ENCODE assay signal across 12 cellular contexts in the genomic region with DNA sequence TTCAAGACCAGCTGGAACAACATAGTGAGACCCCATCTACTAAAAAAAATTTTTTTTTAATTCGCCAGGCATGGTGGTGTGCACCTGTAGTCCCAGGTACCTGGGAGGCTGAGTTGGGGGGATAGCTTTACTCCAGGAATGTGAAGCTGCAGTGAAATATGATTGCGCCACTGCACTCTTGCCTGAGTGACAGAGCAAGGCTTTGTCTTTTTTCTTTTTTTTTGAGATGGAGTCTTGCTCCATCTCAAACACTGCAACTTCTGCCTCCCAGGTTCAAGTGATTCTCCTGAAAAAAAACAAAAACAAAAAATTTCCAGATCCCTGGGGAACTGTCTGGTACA. TPM values are rescaled to one million over a fixed set of nuclear protein-coding genes. Genes with fewer than 3 reads are reported as not detected.
DNase-seq lines count a peak whose midpoint lies in the region; ATAC-seq, FAIRE-seq and TF ChIP-seq lines count a peak whose summit lies in the region.
"Had no signal": no experiment of that assay in that cellular context is flagged by ENCODE, and none has a peak within 500 bp of the region (broad histone marks: within the 10 kb centered on the region; RNA-seq: fewer than 3 reads in every experiment).

No MANE protein-coding gene starts in this region.

- H3K23ac ChIP-seq in mesenchymal stem cell (ENCODE audit: low read length in 2 of 2) = no peak overlapping the region

- no peak overlapping the region for H2BK15ac ChIP-seq in mesenchymal stem cell (ENCODE audit: low read depth, poor library complexity, severe bottlenecking)

- no peak overlapping the region for H3K14ac ChIP-seq in mesenchymal stem cell (ENCODE audit: low read length in 2 of 2)

- peaks cover 5% of the 10 kb centered on the region for H3K79me1 ChIP-seq in mesenchymal stem cell (replicated peaks; ENCODE audit: low read length, poor library complexity, severe bottlenecking)

- TF ChIP-seq RAD21 in A549 (conservative IDR thresholded peaks at IDR 0.05 in 1 of 2, IDR thresholded peaks at IDR 0.05 in 1 of 2) = no peak

- no peak for DNase-seq in A549 (ENCODE audit: low read depth in 1 of 2, low spot score in 1 of 2)
- no peak for DNase-seq in GM23248
- DNase-seq in astrocyte (ENCODE audit: low read depth) = no peak
- no peak for DNase-seq in mesothelial cell of epicardium (ENCODE audit: low spot score in 2 of 2, unreplicated experiment in 2 of 2)
- DNase-seq in mesenchymal stem cell = no peak
- DNase-seq: activated T-cell treated with anti-CD3 and anti-CD28 coated beads, Interleukin-2, amount 50 U/mL, for 1 hour; KG1 had no signal

- TF ChIP-seq CTCF in A549 (IDR thresholded peaks at IDR 0.05) (no peak), astrocyte (IDR thresholded peaks at IDR 0.05; ENCODE audit: insufficient read depth, low read depth, low read length) (no peak), neutrophil (IDR thresholded peaks at IDR 0.05) (no peak), mesothelial cell of epicardium (IDR thresholded peaks at IDR 0.05; ENCODE audit: unreplicated experiment) (no peak)

- H3K9ac ChIP-seq in GM23248 (no peak overlapping the region), astrocyte (ENCODE audit: low read length) (no peak overlapping the region), mesenchymal stem cell (ENCODE audit: low read length) (no peak overlapping the region)
- H3K9ac ChIP-seq: parathyroid adenoma had no signal

- H3K36me3 ChIP-seq in GM23248 (ENCODE audit: low read depth) (peaks cover 33% of the 10 kb centered on the region), astrocyte (ENCODE audit: insufficient read depth, low read length) (peaks cover 21% of the 10 kb centered on the region), neutrophil (peaks cover 28% of the 10 kb centered on the region), mesenchymal stem cell (ENCODE audit: control insufficient read depth in 1 of 2, insufficient read depth in 2 of 2, low read depth in 1 of 2, low read length in 2 of 2) (peaks cover 43 to 61% of the 10 kb centered on the region in 2 experiments)

- TF ChIP-seq EP300 in A549 (IDR thresholded peaks at IDR 0.05) = no peak

- 80% methylated on average over 2 of the region's 2 CpGs for WGBS in A549 (ENCODE audit: missing lambda C conversion rate)
- 98 to 99% methylated on average over 2 of the region's 2 CpGs for WGBS in GM23248 (ENCODE audit: low coverage in 1 of 2, low lambda C conversion rate in 2 of 2, missing lambda C conversion rate in 2 of 2), 2 experiments
- WGBS in mesenchymal stem cell = 93% methylated on average over 2 of the region's 2 CpGs

- H3K27ac ChIP-seq in A549 = peak overlapping the region; percentile 63 to 84; a peak in 5 of 6 replicates
- H3K27ac ChIP-seq in GM23248 = peak overlapping the region; percentile 13
- peak overlapping the region; percentile 28 for H3K27ac ChIP-seq in astrocyte (ENCODE audit: low read depth, low read length)
- peak overlapping the region; percentile 89 for H3K27ac ChIP-seq in neutrophil
- H3K27ac ChIP-seq in mesenchymal stem cell (ENCODE audit: low read length, poor library complexity, severe bottlenecking) = no peak overlapping the region
- H3K27ac ChIP-seq: parathyroid adenoma had no signal

- H3K27ac Mint-ChIP-seq in astrocyte (ENCODE audit: unreplicated experiment) (no peak overlapping the region), mesothelial cell of epicardium (no peak overlapping the region)

- CTCF ChIA-PET in A549 (lab: Yijun Ruan, JAX) = interaction anchor here (0.9 to 1.3 kb wide), 3 partner anchors 17 to 184 kb away, joined by 3 to 6 read pairs (median 4); no protein-coding TSS in a partner anchor

- H3K9me3 Mint-ChIP-seq in astrocyte (ENCODE audit: unreplicated experiment) = no peaks in the 10 kb centered on the region
- H3K9me3 Mint-ChIP-seq in mesothelial cell of epicardium = no peaks in the 10 kb centered on the region

- H3F3A ChIP-seq in GM23248 (ENCODE audit: insufficient read depth) = peaks cover 38% of the 10 kb centered on the region

- H3K4me3 ChIP-seq in A549 = no peak overlapping the region
- H3K4me3 ChIP-seq in GM23248 = no peak overlapping the region
- H3K4me3 ChIP-seq in astrocyte (ENCODE audit: insufficient read depth, low read depth, low read length) = no peak overlapping the region
- H3K4me3 ChIP-seq in neutrophil (ENCODE audit: low read depth in 1 of 2, low read length in 1 of 2) = peak overlapping the region; percentile 7 to 36
- H3K4me3 ChIP-seq in mesenchymal stem cell (ENCODE audit: insufficient read depth in 1 of 2, low read depth in 1 of 2, low read length in 2 of 2) = no peak overlapping the region

- H3K4me1 ChIP-seq in A549 (peaks cover 20% of the 10 kb centered on the region), GM23248 (ENCODE audit: insufficient read depth) (peaks cover 13% of the 10 kb centered on the region), astrocyte (ENCODE audit: insufficient read depth, low read length) (peaks cover 13% of the 10 kb centered on the region), neutrophil (ENCODE audit: control insufficient read depth in 1 of 2, insufficient read depth in 1 of 2, low read depth in 1 of 2, low read length in 1 of 2) (peaks cover 20 to 22% of the 10 kb centered on the region in 2 experiments), mesenchymal stem cell (ENCODE audit: control insufficient read depth, insufficient read depth, low read depth, low read length) (no peaks in the 10 kb centered on the region)
- H3K4me1 ChIP-seq: parathyroid adenoma had no signal

- H4K20me1 ChIP-seq in GM23248 (ENCODE audit: insufficient read depth) (no peaks in the 10 kb centered on the region), astrocyte (ENCODE audit: insufficient read depth, low read length) (peaks cover 4% of the 10 kb centered on the region)

- H2AK5ac ChIP-seq in mesenchymal stem cell (ENCODE audit: low read length, severe bottlenecking) = no peak overlapping the region

- H3K27me3 Mint-ChIP-seq in astrocyte (ENCODE audit: low read depth, unreplicated experiment) (no peaks in the 10 kb centered on the region), mesothelial cell of epicardium (ENCODE audit: low read depth) (no peaks in the 10 kb centered on the region)

- no peak for FAIRE-seq in A549 (lab: Jason Lieb, UNC)
- no peak for FAIRE-seq in astrocyte (lab: Jason Lieb, UNC)
- FAIRE-seq: colon had no signal

- H4K91ac ChIP-seq in mesenchymal stem cell (ENCODE audit: low read length) = no peak overlapping the region

- no peak overlapping the region for H2BK12ac ChIP-seq in mesenchymal stem cell (ENCODE audit: low read length in 2 of 2)

- no peak overlapping the region for H2BK120ac ChIP-seq in mesenchymal stem cell (ENCODE audit: low read depth, low read length)

- no peak overlapping the region for H2AFZ ChIP-seq in GM23248
- no peak overlapping the region for H2AFZ ChIP-seq in astrocyte (ENCODE audit: low read depth, low read length)
- no peak overlapping the region for H2AFZ ChIP-seq in mesenchymal stem cell (ENCODE audit: low read depth, low read length)
- H2AFZ ChIP-seq: parathyroid adenoma had no signal

- no peak overlapping the region for H2BK5ac ChIP-seq in mesenchymal stem cell (ENCODE audit: low read depth, low read length, poor library complexity, severe bottlenecking)

- H3K4me3 Mint-ChIP-seq in astrocyte (ENCODE audit: unreplicated experiment) = no peak overlapping the region
- no peak overlapping the region for H3K4me3 Mint-ChIP-seq in mesothelial cell of epicardium

- H3K9me3 ChIP-seq in A549 (no peaks in the 10 kb centered on the region), GM23248 (ENCODE audit: low read depth) (no peaks in the 10 kb centered on the region), astrocyte (ENCODE audit: insufficient read depth, low read depth, low read length) (no peaks in the 10 kb centered on the region), neutrophil (no peaks in the 10 kb centered on the region), mesenchymal stem cell (ENCODE audit: control insufficient read depth, low read length) (no peaks in the 10 kb centered on the region)

- H3K27me3 ChIP-seq in GM23248 (replicated peaks; ENCODE audit: insufficient read depth) (no peaks in the 10 kb centered on the region), astrocyte (ENCODE audit: insufficient read depth, low read length) (no peaks in the 10 kb centered on the region), neutrophil (no peaks in the 10 kb centered on the region), mesenchymal stem cell (ENCODE audit: control insufficient read depth in 1 of 2, insufficient read depth in 1 of 2, low read length in 2 of 2) (no peaks in the 10 kb centered on the region)

- TF ChIP-seq POLR2A in A549 (IDR thresholded peaks at IDR 0.05; ENCODE audit: low read length) = no peak

- H3K4me1 Mint-ChIP-seq in astrocyte (ENCODE audit: low read depth, unreplicated experiment) = peaks cover 2% of the 10 kb centered on the region
- peaks cover 4% of the 10 kb centered on the region for H3K4me1 Mint-ChIP-seq in mesothelial cell of epicardium

- no peaks in the 10 kb centered on the region for H3K9me2 ChIP-seq in GM23248 (ENCODE audit: insufficient read depth)

- H4K8ac ChIP-seq in mesenchymal stem cell (ENCODE audit: low read length) = no peak overlapping the region

- H3K79me2 ChIP-seq in GM23248 (ENCODE audit: insufficient read depth) (no peaks in the 10 kb centered on the region), astrocyte (ENCODE audit: insufficient read depth, low read length) (no peaks in the 10 kb centered on the region)
- H3K79me2 ChIP-seq: parathyroid adenoma had no signal

- H3K4ac ChIP-seq in mesenchymal stem cell (ENCODE audit: low read depth in 1 of 2, low read length in 2 of 2) = no peak overlapping the region

- H3K36me3 Mint-ChIP-seq in astrocyte (ENCODE audit: low read depth, unreplicated experiment) = peaks cover 35% of the 10 kb centered on the region
- H3K36me3 Mint-ChIP-seq in mesothelial cell of epicardium = peaks cover 38% of the 10 kb centered on the region

- ATAC-seq in A549 (no peak), GM18520 (IDR thresholded peaks at IDR 0.05; ENCODE audit: unreplicated experiment) (no peak), HG02981 (IDR thresholded peaks at IDR 0.05; ENCODE audit: unreplicated experiment) (no peak)

- in situ Hi-C loops in GM23248 (cut with MboI) = no loop called here

- H3K18ac ChIP-seq in mesenchymal stem cell (ENCODE audit: low read depth in 1 of 2, low read length in 2 of 2) = no peak overlapping the region

- H3K4me2 ChIP-seq in A549 = peak overlapping the region; percentile 56
- no peak overlapping the region for H3K4me2 ChIP-seq in GM23248 (ENCODE audit: unreplicated experiment)
- H3K4me2 ChIP-seq in astrocyte (ENCODE audit: low read length) = no peak overlapping the region
- H3K4me2 ChIP-seq in mesenchymal stem cell (ENCODE audit: low read length, poor library complexity, severe bottlenecking) = no peak overlapping the region

- POLR2A ChIA-PET in A549 (lab: Yijun Ruan, JAX) = interaction anchor here (1.0 to 1.4 kb wide), 4 partner anchors 16 to 62 kb away, joined by 3 to 8 read pairs (median 4); partner anchors contain the start of genes ASCC2, MTMR3, UQCR10 and ZMAT5

RNA-seq across cellular contexts. Expression of gene ASCC2, which starts 16.3 kb away (rescaled TPM):
- polyA plus RNA-seq in A549 (2011; rRNA removed) = 31.6 and 38.0 TPM in 2 replicates
- 38.4 and 40.1 TPM in 2 replicates for polyA plus RNA-seq in A549 (2012; cell fraction: cytosol; rRNA removed)
- 44.8 and 50.3 TPM in 2 replicates for polyA plus RNA-seq in A549 (2012; cell fraction: nucleus; rRNA removed)
- polyA plus RNA-seq in A549 (2017; fragmentation: RNase III; extraction: RNeasy Plus Mini Kit Qiagen cat#74134 plus additional on column Dnase treatment) = 24.9 to 27.2 TPM (median 26.8 TPM) in 3 replicates
- polyA minus RNA-seq in A549 (2011; rRNA and poly(A)+ RNA removed) = 47.1 and 48.2 TPM in 2 replicates
- total RNA-seq in GM23248 (2014; rRNA removed; shearing (Covaris generic)) = 33.3 and 37.3 TPM in 2 replicates
- 51.4 and 55.6 TPM in 2 replicates for polyA plus RNA-seq in GM23248 (2016; fragmentation: Nextera tagmentation; extraction: Ambion mirVana)
- 69.5 and 71.2 TPM in 2 replicates for total RNA-seq in astrocyte
- 53.4 to 58.2 TPM (median 57.1 TPM) in 3 replicates for total RNA-seq in mesothelial cell of epicardium
- 43.5 TPM for polyA plus RNA-seq in mesenchymal stem cell (2013, experiment 1 of 2)
- 43.8 TPM for polyA plus RNA-seq in mesenchymal stem cell (2013, experiment 2 of 2)

RNA-seq across cellular contexts. Expression of gene UQCR10, which starts 54.6 kb away (rescaled TPM):
- polyA plus RNA-seq in A549 (2011; rRNA removed) (115 and 143 TPM in 2 replicates), A549 (2017; fragmentation: RNase III; extraction: RNeasy Plus Mini Kit Qiagen cat#74134 plus additional on column Dnase treatment) (171 to 204 TPM (median 179 TPM) in 3 replicates), GM23248 (2016; fragmentation: Nextera tagmentation; extraction: Ambion mirVana) (233 TPM in 2 replicates)
- polyA plus RNA-seq in A549 (2012; cell fraction: cytosol; rRNA removed) = 241 and 269 TPM in 2 replicates
- polyA plus RNA-seq in A549 (2012; cell fraction: nucleus; rRNA removed) = 93.8 and 119 TPM in 2 replicates
- polyA minus RNA-seq in A549 (2011; rRNA and poly(A)+ RNA removed) = 87.4 and 95.5 TPM in 2 replicates
- 39.7 and 45.0 TPM in 2 replicates for total RNA-seq in GM23248 (2014; rRNA removed; shearing (Covaris generic))
- total RNA-seq in astrocyte (110 and 112 TPM in 2 replicates), mesothelial cell of epicardium (72.9 to 88.1 TPM (median 76.6 TPM) in 3 replicates)
- polyA plus RNA-seq in mesenchymal stem cell (2013, experiment 1 of 2) = 145 TPM
- polyA plus RNA-seq in mesenchymal stem cell (2013, experiment 2 of 2) = 148 TPM

RNA-seq across cellular contexts. Expression of gene ZMAT5, which starts 55.0 kb away (rescaled TPM):
- polyA plus RNA-seq in A549 (2011; rRNA removed) = 13.3 and 14.5 TPM in 2 replicates
- polyA plus RNA-seq in A549 (2012; cell fraction: cytosol; rRNA removed) = 24.6 and 31.0 TPM in 2 replicates
- polyA plus RNA-seq in A549 (2012; cell fraction: nucleus; rRNA removed) = 18.2 and 25.6 TPM in 2 replicates
- 11.4 to 13.0 TPM (median 13.0 TPM) in 3 replicates for polyA plus RNA-seq in A549 (2017; fragmentation: RNase III; extraction: RNeasy Plus Mini Kit Qiagen cat#74134 plus additional on column Dnase treatment)
- 7.6 and 8.2 TPM in 2 replicates for polyA minus RNA-seq in A549 (2011; rRNA and poly(A)+ RNA removed)
- total RNA-seq in GM23248 (2014; rRNA removed; shearing (Covaris generic)) = 6.3 and 11.3 TPM in 2 replicates
- 35.8 and 42.3 TPM in 2 replicates for polyA plus RNA-seq in GM23248 (2016; fragmentation: Nextera tagmentation; extraction: Ambion mirVana)
- 24.4 and 24.8 TPM in 2 replicates for total RNA-seq in astrocyte
- 16.5 to 18.8 TPM (median 17.1 TPM) in 3 replicates for total RNA-seq in mesothelial cell of epicardium
- 30.6 TPM for polyA plus RNA-seq in mesenchymal stem cell (2013, experiment 1 of 2)
- polyA plus RNA-seq in mesenchymal stem cell (2013, experiment 2 of 2) = 33.0 TPM

Comparison
In these comparisons a context has a peak if more than half of its experiments do, and no peak if none do; other contexts are left out.
1. H3K4me3 ChIP-seq: peak in neutrophil (2 of 2); none in A549 (single experiment), GM23248 (single experiment), astrocyte (single experiment) and mesenchymal stem cell (0 of 2).